Comparison of ENCODE assay signal across 1 cellular context in genomic region chr4:87979810-87980209, GRCh38.
TF ChIP-seq lines count a peak whose summit lies in the region.

No MANE protein-coding gene starts in this region.

TF ChIP-seq in A549, 52 proteins besides CTCF, POLR2A, EP300 and RAD21 (continued from another document):
- TF ChIP-seq NFE2L2 (conservative IDR thresholded peaks at IDR 0.05; ENCODE audit: low read length) = no peak
- TF ChIP-seq RARB (CRISPR knock-in tag; IDR thresholded peaks at IDR 0.05) = no peak
- no peak for TF ChIP-seq POLR2AphosphoS2 (conservative IDR thresholded peaks at IDR 0.05; ENCODE audit: low read length)
- no peak for TF ChIP-seq E2F6 (IDR thresholded peaks at IDR 0.05; ENCODE audit: borderline replicate concordance, low read depth)
- no peak for TF ChIP-seq HES2 (IDR thresholded peaks at IDR 0.05)
- no peak for TF ChIP-seq HOXA7 (CRISPR knock-in tag; IDR thresholded peaks at IDR 0.05)
- no peak for TF ChIP-seq RCOR1 (IDR thresholded peaks at IDR 0.05; ENCODE audit: low read depth, low read length)
- no peak for TF ChIP-seq SREBF2 (IDR thresholded peaks at IDR 0.05)
- TF ChIP-seq MAX (IDR thresholded peaks at IDR 0.05) = no peak
- no peak for TF ChIP-seq MAFK (IDR thresholded peaks at IDR 0.05; ENCODE audit: partially characterized antibody)
- no peak for TF ChIP-seq ZNF302 (CRISPR knock-in tag; IDR thresholded peaks at IDR 0.05)
- no peak for TF ChIP-seq FOSB (CRISPR knock-in tag; IDR thresholded peaks at IDR 0.05)
